8 cellular contexts compared by ENCODE assay signal in the genomic region with DNA sequence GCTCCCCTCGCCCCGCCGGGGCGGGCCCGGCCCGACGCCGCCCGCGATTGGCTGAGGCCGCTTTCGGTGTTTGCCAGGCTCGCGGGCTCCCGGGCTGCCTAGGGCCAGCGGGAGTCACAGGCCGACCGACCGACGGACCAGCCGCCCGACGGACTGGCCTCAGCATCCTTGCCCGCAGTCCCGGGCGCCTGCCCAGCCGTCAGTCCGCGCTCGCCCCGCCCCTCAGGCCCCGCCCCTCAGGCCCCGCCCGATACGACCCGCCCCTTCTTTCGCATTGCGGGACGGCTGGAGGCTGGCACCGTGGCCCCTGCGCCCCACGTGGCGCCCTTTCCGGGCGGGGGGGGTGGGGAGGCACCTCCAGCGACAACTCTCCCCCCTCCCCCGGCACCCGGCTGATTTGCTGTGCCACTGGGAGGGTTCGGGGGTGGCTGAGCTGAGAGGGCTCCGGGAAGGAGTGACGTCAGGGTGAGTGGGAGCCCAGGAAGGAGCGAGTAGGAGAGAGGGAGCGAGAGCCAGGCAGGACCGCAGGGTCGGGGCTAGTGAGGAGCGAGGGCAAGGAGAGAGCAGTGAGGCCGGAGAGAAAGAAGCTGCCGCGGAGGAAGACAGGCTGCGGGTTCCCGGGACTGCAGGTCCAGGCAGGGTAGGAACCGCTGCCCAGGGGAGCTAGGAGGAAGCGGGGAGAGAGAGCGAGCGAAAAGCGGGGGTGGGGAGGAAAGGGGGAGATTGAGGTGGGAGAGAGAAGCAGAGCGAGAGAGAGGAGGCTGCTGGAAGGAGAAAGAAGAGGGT. TPM values are rescaled to one million over a fixed set of nuclear protein-coding genes. Genes with fewer than 3 reads are reported as not detected.
A peak's percentile ranks its signal among the peaks of the same experiment; 100 is the strongest.
DNase-seq lines count a peak whose midpoint lies in the region; ATAC-seq and TF ChIP-seq lines count a peak whose summit lies in the region.

ASPHD1 (plus strand) TSS at position 387 of the 786 bp plus-strand sequence. CDS start 484 bp downstream, outside the sequence.

- H3K4me2 ChIP-seq in HCT116 (ENCODE audit: low read length), result peak within 1 kb of the TSS; percentile 93

- H3K36me3 ChIP-seq in HCT116 (ENCODE audit: control insufficient read depth in 1 of 2, insufficient read depth in 2 of 2, low read length in 2 of 2), result no peaks in the 10 kb centered on the region

- CTCF ChIA-PET in HCT116 (lab: Charles Lee), result interaction anchor here (1.3 to 1.6 kb wide), 5 partner anchors 37 to 93 kb away, joined by 3 to 10 read pairs (median 6); partner anchors contain the start of genes CDIPT, MVP and PAGR1

- no peak for TF ChIP-seq RAD21 in HCT116 (IDR thresholded peaks at IDR 0.05; ENCODE audit: low read depth)

- no peak within 1 kb of the TSS for H2AFZ ChIP-seq in HCT116 (ENCODE audit: low read depth, low read length, poor library complexity, severe bottlenecking)

- intact Hi-C loops in HCT116 (cut with micrococcal nuclease) (no loop called here), left colon (cut with DNase I, micrococcal nuclease) (no loop called here)

- no TSS peak for BruUV-seq in HCT116 (replicated peaks; lab: Mats Ljungman, UMichigan)

- H3K9me2 ChIP-seq in HCT116 (ENCODE audit: insufficient read depth), result no peaks in the 10 kb centered on the region

- DNase-seq in D341Med (ENCODE audit: low spot score) (peak; percentile 91), HCT116 (ENCODE audit: low read depth, low spot score) (peak; percentile 29), NCI-H2196 (lab: John Stamatoyannopoulos, UW; ENCODE audit: unreplicated experiment) (peak; percentile 78), choroid plexus epithelial cell (ENCODE audit: low read depth) (peak; percentile 78), left colon (peak; percentile 54 to 74)
- DNase-seq in activated CD4-positive, alpha-beta T cell treated with anti-CD3 and anti-CD28 coated beads for 1 hour, result peak; percentile 64
- peak; percentile 39 to 72 for DNase-seq in stimulated activated CD4-positive, alpha-beta T cell treated with anti-CD3 and anti-CD28 coated beads, Interleukin-15, amount 100 ng/mL, for 48 hours (ENCODE audit: low read depth in 2 of 2)

- peak within 1 kb of the TSS; percentile 73 for H3K9ac ChIP-seq in HCT116 (ENCODE audit: low read length)

- H3K4me3 ChIP-seq in HCT116 (replicated peaks in 1 of 2; ENCODE audit: low read depth in 1 of 2, low read length in 2 of 2) (peak within 1 kb of the TSS; percentile 71 to 75), choroid plexus epithelial cell (ENCODE audit: low read depth, low read length) (peak within 1 kb of the TSS; percentile 75)

- TF ChIP-seq CTCF in HCT116 (IDR thresholded peaks at IDR 0.05 in 2 of 3, conservative IDR thresholded peaks at IDR 0.05 in 1 of 3; ENCODE audit: borderline replicate concordance in 1 of 3, insufficient read depth in 1 of 3, low read depth in 2 of 3, low read length in 2 of 3) (no peak), choroid plexus epithelial cell (conservative IDR thresholded peaks at IDR 0.05; ENCODE audit: low read depth, low read length) (no peak)

- H3K79me2 ChIP-seq in HCT116 (ENCODE audit: insufficient read depth, low read length), result no peaks in the 10 kb centered on the region

- peak; percentile 66 for ATAC-seq in HCT116
- peak; percentile 76 for ATAC-seq in left colon
- ATAC-seq in GM21367 (IDR thresholded peaks at IDR 0.05; ENCODE audit: unreplicated experiment), result no peak

- no peaks in the 10 kb centered on the region for H3K27me3 ChIP-seq in HCT116 (ENCODE audit: insufficient read depth, low read length)

- TF ChIP-seq POLR2A in HCT116 (IDR thresholded peaks at IDR 0.05; ENCODE audit: borderline replicate concordance, extremely low read depth, insufficient read depth, insufficient read length), result no peak

- no peaks in the 10 kb centered on the region for H3K9me3 ChIP-seq in HCT116 (ENCODE audit: control insufficient read depth in 1 of 2, insufficient read depth in 1 of 2, low read depth in 1 of 2, low read length in 2 of 2)

- H4K20me1 ChIP-seq in HCT116 (ENCODE audit: insufficient read depth), result no peaks in the 10 kb centered on the region

- peaks cover 9 to 31% of the 10 kb centered on the region in 2 experiments for H3K4me1 ChIP-seq in HCT116 (ENCODE audit: control insufficient read depth in 1 of 2, insufficient read depth in 2 of 2, low read length in 2 of 2)

- RAD21 ChIA-PET in HCT116 (lab: Charles Lee; ENCODE audit: low non-redundant PET in 1 of 2, low total read pairs in 2 of 2, uncharacterized antibody in 2 of 2, unreplicated experiment in 2 of 2), result interaction anchor here (0.8 to 1.1 kb wide), 4 partner anchors 9 to 62 kb away, joined by 3 read pairs; partner anchors contain the start of gene TMEM219 (in 1 of the 2)

- peak within 1 kb of the TSS; percentile 78 for H3K27ac ChIP-seq in HCT116 (ENCODE audit: low read depth, low read length)

- POLR2A ChIA-PET in HCT116 (lab: Charles Lee), result interaction anchor here (0.7 to 2.0 kb wide), 9 partner anchors 8 to 121 kb away, joined by 3 to 9 read pairs (median 4); partner anchors contain the start of genes HIRIP3, KCTD13, PAGR1 and TMEM219

TF ChIP-seq in HCT116, 20 proteins besides CTCF, POLR2A, EP300 and RAD21 (continues in another document):
- TF ChIP-seq ZFX (IDR thresholded peaks at IDR 0.05) (no peak), FOSL1 (IDR thresholded peaks at IDR 0.05; ENCODE audit: low read depth) (no peak), EZH2phosphoT487 (IDR thresholded peaks at IDR 0.05; ENCODE audit: borderline replicate concordance) (no peak), TCF7L2 (IDR thresholded peaks at IDR 0.05; ENCODE audit: borderline replicate concordance, extremely low read depth, insufficient read depth, insufficient read length) (no peak), EZH2 (IDR thresholded peaks at IDR 0.05) (no peak), REST (IDR thresholded peaks at IDR 0.05; ENCODE audit: low read depth) (no peak), POLR2AphosphoS5 (IDR thresholded peaks at IDR 0.05; ENCODE audit: low read depth, low read length) (no peak), ZNF274 (IDR thresholded peaks at IDR 0.05; ENCODE audit: low read depth, low read length) (no peak), YY1 (IDR thresholded peaks at IDR 0.05; ENCODE audit: extremely low read depth, insufficient replicate concordance, low read depth, low read length) (no peak), JUND (IDR thresholded peaks at IDR 0.05) (no peak), ATF3 (IDR thresholded peaks at IDR 0.05) (no peak), CEBPB (IDR thresholded peaks at IDR 0.05; ENCODE audit: low read depth) (no peak), EGR1 (IDR thresholded peaks at IDR 0.05; ENCODE audit: low read depth) (peak; percentile 46; the same call in 1 of the 2 replicates), ELF1 (IDR thresholded peaks at IDR 0.05; ENCODE audit: borderline replicate concordance, low read depth) (no peak), SRF (IDR thresholded peaks at IDR 0.05; ENCODE audit: low read depth) (no peak), CBX3 (IDR thresholded peaks at IDR 0.05; ENCODE audit: low read depth) (no peak), MAX (IDR thresholded peaks at IDR 0.05) (peak; percentile 90)
- TF ChIP-seq, protein P1, sequence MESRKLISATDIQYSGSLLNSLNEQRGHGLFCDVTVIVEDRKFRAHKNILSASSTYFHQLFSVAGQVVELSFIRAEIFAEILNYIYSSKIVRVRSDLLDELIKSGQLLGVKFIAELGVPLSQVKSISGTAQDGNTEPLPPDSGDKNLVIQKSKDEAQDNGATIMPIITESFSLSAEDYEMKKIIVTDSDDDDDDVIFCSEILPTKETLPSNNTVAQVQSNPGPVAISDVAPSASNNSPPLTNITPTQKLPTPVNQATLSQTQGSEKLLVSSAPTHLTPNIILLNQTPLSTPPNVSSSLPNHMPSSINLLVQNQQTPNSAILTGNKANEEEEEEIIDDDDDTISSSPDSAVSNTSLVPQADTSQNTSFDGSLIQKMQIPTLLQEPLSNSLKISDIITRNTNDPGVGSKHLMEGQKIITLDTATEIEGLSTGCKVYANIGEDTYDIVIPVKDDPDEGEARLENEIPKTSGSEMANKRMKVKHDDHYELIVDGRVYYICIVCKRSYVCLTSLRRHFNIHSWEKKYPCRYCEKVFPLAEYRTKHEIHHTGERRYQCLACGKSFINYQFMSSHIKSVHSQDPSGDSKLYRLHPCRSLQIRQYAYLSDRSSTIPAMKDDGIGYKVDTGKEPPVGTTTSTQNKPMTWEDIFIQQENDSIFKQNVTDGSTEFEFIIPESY (IDR thresholded peaks at IDR 0.05; ENCODE audit: extremely low read depth, insufficient replicate concordance, low read length), result no peak

RNA-seq across cellular contexts. Expression of gene ASPHD1, which starts in this region (rescaled TPM):
- 18.4 TPM for total RNA-seq in HCT116 (2021; ENCODE audit: unreplicated experiment)
- polyA plus RNA-seq in HCT116 (2012), result 15.2 and 15.5 TPM in 2 replicates
- total RNA-seq in left colon, result 1 to 10 TPM; 1.7 to 2.0 TPM

Comparison
In these comparisons a context has a peak if more than half of its experiments do, and no peak if none do; other contexts are left out.
1. DNase-seq: peak in every context shown above with its lines; median percentile 91 in D341Med; 78 in NCI-H2196; 78 in choroid plexus epithelial cell; 64 in activated CD4-positive, alpha-beta T cell treated with anti-CD3 and anti-CD28 coated beads for 1 hour; 64 in left colon; 56 in stimulated activated CD4-positive, alpha-beta T cell treated with anti-CD3 and anti-CD28 coated beads, Interleukin-15, amount 100 ng/mL, for 48 hours; 29 in HCT116.